In the genomic region with DNA sequence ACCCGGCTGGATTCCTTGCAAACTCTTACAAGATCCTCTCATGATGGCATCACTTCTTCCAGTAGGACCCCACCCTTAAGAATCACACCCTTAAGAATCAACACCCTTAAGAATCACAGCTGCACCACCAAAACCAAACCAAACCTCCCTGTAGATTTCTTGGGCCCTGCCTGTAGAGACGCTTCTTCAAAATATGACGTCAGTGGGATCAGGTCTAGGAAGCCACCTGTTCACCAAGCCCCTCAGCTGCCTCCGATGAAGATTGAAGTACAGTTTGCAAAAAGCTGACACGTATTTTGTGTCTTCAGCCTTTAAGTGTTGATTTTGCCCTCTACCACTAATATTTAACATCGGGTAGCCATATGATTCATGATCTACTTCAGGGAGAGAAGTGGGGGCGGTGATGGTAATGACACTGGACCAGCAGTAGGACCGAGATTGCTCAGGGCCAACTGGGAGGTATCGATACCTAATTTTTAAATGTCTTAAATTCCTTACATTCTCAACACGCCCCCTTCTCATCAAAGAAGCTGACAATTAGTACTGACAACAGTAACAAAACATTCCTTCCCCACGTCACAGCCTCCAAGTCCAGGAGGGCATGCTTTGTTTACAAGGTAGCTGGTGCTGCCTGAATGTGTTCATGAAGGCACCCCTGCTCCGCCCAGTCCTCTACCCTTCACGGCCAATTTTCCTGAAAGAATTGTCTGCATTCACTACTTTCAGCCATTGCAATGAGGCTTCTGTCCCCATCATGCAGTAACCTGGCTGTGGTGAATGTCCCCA, we compare ENCODE assay signal across 24 cellular contexts. TPM values are rescaled to one million over a fixed set of nuclear protein-coding genes. Genes with fewer than 3 reads are reported as not detected.
"Had no signal": no experiment of that assay in that cellular context is flagged by ENCODE, and none has a peak within 500 bp of the region (broad histone marks: within the 10 kb centered on the region; RNA-seq: fewer than 3 reads in every experiment).

No MANE protein-coding gene starts in this region.

- H3K27ac Mint-ChIP-seq: activated naive CD4-positive, alpha-beta T cell treated with anti-CD3 and anti-CD28 coated beads, Interleukin-2, amount 50 U/mL, for 24 hours; natural killer cell treated with Interleukin-12 subunit alpha and Interleukin-12 subunit beta and Interleukin-15 and Interleukin-18, amount 100 ng/mL, for 72 hours; progenitor cell of endocrine pancreas; stimulated activated effector memory CD8-positive, alpha-beta T cell treated with anti-CD3 and anti-CD28 coated beads, Interleukin-12 subunit alpha, Interleukin-12 subunit beta, amount 100 ng/mL, for 72 hours; T-helper 1 cell treated with Interleukin-12 subunit alpha and Interleukin-12 subunit beta and Interleukin-4 antibody, amounts not matched to agents 30 μg/mL and 1 μg/mL, for 36 hours had no signal

- H3K4me1 Mint-ChIP-seq: activated naive CD4-positive, alpha-beta T cell treated with anti-CD3 and anti-CD28 coated beads, Interleukin-2, amount 50 U/mL, for 24 hours; stimulated activated effector memory CD8-positive, alpha-beta T cell treated with anti-CD3 and anti-CD28 coated beads, Interleukin-12 subunit alpha, Interleukin-12 subunit beta, amount 100 ng/mL, for 72 hours had no signal

- DNase-seq: activated CD4-positive, alpha-beta T cell treated with anti-CD3 and anti-CD28 coated beads for 1 hour; activated CD8-positive, alpha-beta memory T cell treated with anti-CD3 and anti-CD28 coated beads for 24 hours; activated CD8-positive, alpha-beta memory T cell treated with anti-CD3 and anti-CD28 coated beads, Interleukin-2, amount 50 U/mL, for 48 hours; activated effector memory CD4-positive, alpha-beta T cell treated with Interleukin-2 at 50 U/mL for 16 hours; activated T-cell treated with anti-CD3 and anti-CD28 coated beads, Interleukin-2, amount 50 U/mL, for 48 hours; effector CD4-positive, alpha-beta T cell; esophagus squamous epithelium; heart right ventricle; left cardiac atrium; lower lobe of right lung; occipital lobe; right cardiac atrium; small intestine; stimulated activated CD4-positive, alpha-beta T cell treated with anti-CD3 and anti-CD28 coated beads, Interleukin-4, amount 100 ng/mL, for 24 hours; stomach; upper lobe of left lung had no signal

- H3K4me1 ChIP-seq: ascending aorta, esophagus squamous epithelium, heart right ventricle, lower lobe of right lung, stomach, upper lobe of left lung had no signal

- H3K36me3 ChIP-seq: ascending aorta, esophagus squamous epithelium, heart right ventricle, lower lobe of right lung, stomach, upper lobe of left lung had no signal

- H3K4me3 Mint-ChIP-seq: activated naive CD4-positive, alpha-beta T cell treated with anti-CD3 and anti-CD28 coated beads, Interleukin-2, amount 50 U/mL, for 24 hours; natural killer cell treated with Interleukin-12 subunit alpha and Interleukin-12 subunit beta and Interleukin-15 and Interleukin-18, amount 100 ng/mL, for 72 hours; stimulated activated effector memory CD8-positive, alpha-beta T cell treated with anti-CD3 and anti-CD28 coated beads, Interleukin-12 subunit alpha, Interleukin-12 subunit beta, amount 100 ng/mL, for 72 hours; T-helper 1 cell treated with Interleukin-12 subunit alpha and Interleukin-12 subunit beta and Interleukin-4 antibody, amounts not matched to agents 30 μg/mL and 1 μg/mL, for 36 hours had no signal

- H3K27me3 ChIP-seq: ascending aorta, heart right ventricle, upper lobe of left lung had no signal

- H3K36me3 Mint-ChIP-seq: activated naive CD4-positive, alpha-beta T cell treated with anti-CD3 and anti-CD28 coated beads, Interleukin-2, amount 50 U/mL, for 24 hours; natural killer cell treated with Interleukin-12 subunit alpha and Interleukin-12 subunit beta and Interleukin-15 and Interleukin-18, amount 100 ng/mL, for 72 hours; stimulated activated effector memory CD8-positive, alpha-beta T cell treated with anti-CD3 and anti-CD28 coated beads, Interleukin-12 subunit alpha, Interleukin-12 subunit beta, amount 100 ng/mL, for 72 hours had no signal

- H3K9me3 Mint-ChIP-seq: activated naive CD4-positive, alpha-beta T cell treated with anti-CD3 and anti-CD28 coated beads, Interleukin-2, amount 50 U/mL, for 24 hours; natural killer cell treated with Interleukin-12 subunit alpha and Interleukin-12 subunit beta and Interleukin-15 and Interleukin-18, amount 100 ng/mL, for 72 hours; stimulated activated effector memory CD8-positive, alpha-beta T cell treated with anti-CD3 and anti-CD28 coated beads, Interleukin-12 subunit alpha, Interleukin-12 subunit beta, amount 100 ng/mL, for 72 hours; T-helper 1 cell treated with Interleukin-12 subunit alpha and Interleukin-12 subunit beta and Interleukin-4 antibody, amounts not matched to agents 30 μg/mL and 1 μg/mL, for 36 hours had no signal

- ATAC-seq: heart right ventricle; left cardiac atrium; lower lobe of right lung; natural killer cell treated with Interleukin-12 subunit alpha and Interleukin-12 subunit beta and Interleukin-15 and Interleukin-18, amount 100 ng/mL, for 72 hours; right cardiac atrium; stimulated activated effector memory CD8-positive, alpha-beta T cell treated with anti-CD3 and anti-CD28 coated beads, Interleukin-12 subunit alpha, Interleukin-12 subunit beta, amount 100 ng/mL, for 72 hours had no signal

- H3K27ac ChIP-seq: ascending aorta, esophagus squamous epithelium, heart right ventricle, lower lobe of right lung, stomach, upper lobe of left lung had no signal

- H3K4me3 ChIP-seq: ascending aorta, esophagus squamous epithelium, heart right ventricle, lower lobe of right lung, stomach, upper lobe of left lung had no signal

- H3K9me3 ChIP-seq: ascending aorta, esophagus squamous epithelium, heart right ventricle, lower lobe of right lung, stomach, upper lobe of left lung had no signal

- FAIRE-seq: endothelial cell of umbilical vein, small intestine had no signal

RNA-seq across cellular contexts. Expression of gene ESRRB, which starts 57.2 kb away (rescaled TPM):
- total RNA-seq: endothelial cell of umbilical vein, esophagus squamous epithelium, lower lobe of right lung, temporal lobe had no signal
- polyA plus RNA-seq: endothelial cell of umbilical vein had no signal
